Comparison of ENCODE assay signal across 15 cellular contexts in the genomic region with DNA sequence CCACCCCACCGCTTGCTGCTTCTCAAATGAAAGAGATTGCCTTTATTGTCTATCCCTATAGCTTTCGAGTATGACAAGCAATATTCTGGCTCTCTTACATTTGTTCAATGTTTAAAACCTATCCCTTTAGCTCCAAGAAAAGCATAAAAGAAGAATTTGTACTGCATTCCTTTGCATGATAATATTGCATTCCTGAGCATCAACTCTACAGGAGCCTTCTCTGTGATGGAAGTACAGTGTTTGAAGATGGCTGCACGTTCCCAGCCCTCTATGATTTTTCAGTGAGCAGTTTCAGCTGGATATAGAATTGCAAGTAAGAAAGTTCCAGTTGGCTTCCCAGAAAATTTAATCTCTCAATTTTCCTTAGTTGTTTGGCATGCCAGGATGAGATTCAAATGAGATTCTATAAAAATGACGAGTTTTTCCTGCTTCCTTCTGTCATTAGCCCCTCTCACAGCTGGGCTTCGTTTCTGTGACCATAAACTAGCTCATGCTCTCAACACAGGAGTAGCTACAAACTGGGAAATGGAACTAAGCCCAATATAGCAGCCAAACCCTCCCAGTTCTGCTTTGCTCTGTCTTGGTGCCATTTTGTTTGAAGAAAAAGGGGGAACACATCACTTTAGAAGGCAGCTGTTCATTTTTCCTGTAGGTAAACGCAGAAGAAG.
A peak's percentile ranks its signal among the peaks of the same experiment; 100 is the strongest.
DNase-seq lines count a peak whose midpoint lies in the region; FAIRE-seq and TF ChIP-seq lines count a peak whose summit lies in the region.
"Had no signal": no experiment of that assay in that cellular context is flagged by ENCODE, and none has a peak within 500 bp of the region (broad histone marks: within the 10 kb centered on the region; RNA-seq: fewer than 3 reads in every experiment).

No MANE protein-coding gene starts in this region.

- H3K4me2 ChIP-seq in astrocyte (ENCODE audit: low read length): no peak overlapping the region
- H3K4me2 ChIP-seq: BLaER1 treated with 17β-estradiol and CSF1 and Interleukin-3, amounts not matched to agents 10 nM and 100 nM had no signal

- FAIRE-seq in astrocyte (lab: Jason Lieb, UNC) (no peak), urothelium cell line (lab: Jason Lieb, UNC) (peak; percentile 13)
- FAIRE-seq: H54 had no signal

- H3K9ac ChIP-seq in astrocyte (ENCODE audit: low read length): no peak overlapping the region
- H3K9ac ChIP-seq: BLaER1 treated with 17β-estradiol and CSF1 and Interleukin-3, amounts not matched to agents 10 nM and 100 nM had no signal

- no peaks in the 10 kb centered on the region for H3K9me3 ChIP-seq in astrocyte (ENCODE audit: insufficient read depth, low read depth, low read length)
- peaks cover 0 to 6% of the 10 kb centered on the region in 2 donors for H3K9me3 ChIP-seq in right atrium auricular region
- H3K9me3 ChIP-seq: MG63 had no signal

- H3K9me3 Mint-ChIP-seq in astrocyte (ENCODE audit: unreplicated experiment): peaks cover 5% of the 10 kb centered on the region

- H4K20me1 ChIP-seq in astrocyte (ENCODE audit: insufficient read depth, low read length): no peaks in the 10 kb centered on the region
- H4K20me1 ChIP-seq: BLaER1 treated with 17β-estradiol and CSF1 and Interleukin-3, amounts not matched to agents 10 nM and 100 nM had no signal

- H3K27me3 Mint-ChIP-seq in astrocyte (ENCODE audit: low read depth, unreplicated experiment): peaks cover 2% of the 10 kb centered on the region

- H3K4me1 ChIP-seq in astrocyte (ENCODE audit: insufficient read depth, low read length): no peaks in the 10 kb centered on the region
- H3K4me1 ChIP-seq in right atrium auricular region: no peaks in the 10 kb centered on the region
- H3K4me1 ChIP-seq: BLaER1 treated with 17β-estradiol and CSF1 and Interleukin-3, amounts not matched to agents 10 nM and 100 nM; Peyer's patch had no signal

- H2AFZ ChIP-seq in astrocyte (ENCODE audit: low read depth, low read length): peak overlapping the region; percentile 15

- no peaks in the 10 kb centered on the region for H3K79me2 ChIP-seq in astrocyte (ENCODE audit: insufficient read depth, low read length)

- H3K27ac ChIP-seq in astrocyte (ENCODE audit: low read depth, low read length) (no peak overlapping the region), right atrium auricular region (no peak overlapping the region)
- H3K27ac ChIP-seq: BLaER1 treated with 17β-estradiol and CSF1 and Interleukin-3, amounts not matched to agents 10 nM and 100 nM; Peyer's patch had no signal

- H3K27me3 ChIP-seq in astrocyte (ENCODE audit: insufficient read depth, low read length): no peaks in the 10 kb centered on the region
- no peaks in the 10 kb centered on the region for H3K27me3 ChIP-seq in right atrium auricular region
- H3K27me3 ChIP-seq: BLaER1 treated with 17β-estradiol and CSF1 and Interleukin-3, amounts not matched to agents 10 nM and 100 nM; MG63; Peyer's patch had no signal

- peak overlapping the region; percentile 36 for H3K27ac Mint-ChIP-seq in astrocyte (ENCODE audit: unreplicated experiment)

- no peaks in the 10 kb centered on the region for H3K36me3 Mint-ChIP-seq in astrocyte (ENCODE audit: low read depth, unreplicated experiment)

- H3K4me3 ChIP-seq in astrocyte (ENCODE audit: insufficient read depth, low read depth, low read length) (no peak overlapping the region), right atrium auricular region (no peak overlapping the region)
- H3K4me3 ChIP-seq: BLaER1 treated with 17β-estradiol and CSF1 and Interleukin-3, amounts not matched to agents 10 nM and 100 nM; MG63; Peyer's patch had no signal

- H3K4me1 Mint-ChIP-seq in astrocyte (ENCODE audit: low read depth, unreplicated experiment): peaks cover 6% of the 10 kb centered on the region

- no peaks in the 10 kb centered on the region for H3K36me3 ChIP-seq in astrocyte (ENCODE audit: insufficient read depth, low read length)
- no peaks in the 10 kb centered on the region for H3K36me3 ChIP-seq in right atrium auricular region
- H3K36me3 ChIP-seq: BLaER1 treated with 17β-estradiol and CSF1 and Interleukin-3, amounts not matched to agents 10 nM and 100 nM; MG63; Peyer's patch had no signal

- no peak overlapping the region for H3K4me3 Mint-ChIP-seq in astrocyte (ENCODE audit: unreplicated experiment)

- TF ChIP-seq CTCF in astrocyte (IDR thresholded peaks at IDR 0.05; ENCODE audit: insufficient read depth, low read depth, low read length): no peak
- no peak for TF ChIP-seq CTCF in right atrium auricular region (IDR thresholded peaks at IDR 0.05)

- peak; percentile 64 for DNase-seq in GM03348 (ENCODE audit: low spot score)
- DNase-seq in astrocyte (ENCODE audit: low read depth): peak; percentile 45
- DNase-seq in iris pigment epithelial cell (ENCODE audit: low read depth): peak; percentile 31
- DNase-seq in urothelium cell line (ENCODE audit: low spot score): no peak
- no peak for DNase-seq in stimulated activated CD4-positive, alpha-beta T cell treated with anti-CD3 and anti-CD28 coated beads, Interleukin-4, amount 100 ng/mL, for 24 hours
- no peak for DNase-seq in cerebellar nuclear complex (lab: John Stamatoyannopoulos, UW)
- DNase-seq in right atrium auricular region (ENCODE audit: low spot score): no peak
- DNase-seq: ACHN, MG63, NCI-H1105 treated with DMSO at 0.1 percent for 48 hours, NCI-H2029 treated with DMSO at 0.1 percent for 48 hours, NCI-H510A, Peyer's patch had no signal

Comparison
In these comparisons a context has a peak if more than half of its experiments do, and no peak if none do; other contexts are left out.
1. DNase-seq: peak in GM03348 (single experiment), astrocyte (single experiment) and iris pigment epithelial cell (single experiment); none in urothelium cell line (single experiment), stimulated activated CD4-positive, alpha-beta T cell treated with anti-CD3 and anti-CD28 coated beads, Interleukin-4, amount 100 ng/mL, for 24 hours (single experiment), cerebellar nuclear complex (0 of 2) and right atrium auricular region (single experiment).